In the genomic region with DNA sequence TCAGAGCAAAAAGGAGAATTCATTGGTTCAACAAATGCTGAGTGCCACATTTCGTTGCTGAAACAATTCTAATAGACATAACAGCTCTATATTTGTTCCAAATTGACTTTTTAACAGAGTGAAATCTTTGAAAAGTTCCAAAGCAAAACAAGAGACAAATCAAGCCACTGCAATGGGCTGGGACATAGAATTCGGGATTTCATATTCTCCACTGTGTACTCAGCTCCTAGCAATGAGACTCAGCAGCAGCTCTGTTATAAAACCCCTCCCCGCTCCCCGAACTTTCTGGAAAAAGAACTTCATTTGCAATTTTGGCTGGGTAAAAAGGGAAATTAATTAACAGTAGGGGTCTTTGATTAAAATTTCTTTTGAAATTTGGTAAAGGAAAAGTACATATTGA, we compare ENCODE assay signal across 23 cellular contexts. TPM values are rescaled to one million over a fixed set of nuclear protein-coding genes. Genes with fewer than 3 reads are reported as not detected.
DNase-seq lines count a peak whose midpoint lies in the region; ATAC-seq and TF ChIP-seq lines count a peak whose summit lies in the region.
"Had no signal": no experiment of that assay in that cellular context is flagged by ENCODE, and none has a peak within 500 bp of the region (broad histone marks: within the 10 kb centered on the region; RNA-seq: fewer than 3 reads in every experiment).

No MANE protein-coding gene starts in this region.

- H3K27ac ChIP-seq in GM23248 (no peak overlapping the region), stomach (peak overlapping the region in 4 of 5 donors; percentile 55 to 78 (median 76)), A673 (ENCODE audit: low read depth, low read length, poor library complexity, severe bottlenecking) (no peak overlapping the region)
- H3K27ac ChIP-seq: SJCRH30 had no signal

- no peak for TF ChIP-seq EP300 in stomach (IDR thresholded peaks at IDR 0.05)

- peaks cover 24% of the 10 kb centered on the region for H3F3A ChIP-seq in GM23248 (ENCODE audit: insufficient read depth)

- H3K27me3 Mint-ChIP-seq in brain = peaks cover 3% of the 10 kb centered on the region
- no peaks in the 10 kb centered on the region for H3K27me3 Mint-ChIP-seq in effector memory CD8-positive, alpha-beta T cell
- H3K27me3 Mint-ChIP-seq: stimulated activated memory B cell treated with anti-CD40 and anti-IgM and Interleukin-4, amounts not matched to agents 10 μg/mL and 1 μg/mL and 100 μg/mL, for 72 hours had no signal

- CTCF ChIA-PET in A673 (lab: Charles Lee) = no interaction called here

- no peaks in the 10 kb centered on the region for H4K20me1 ChIP-seq in GM23248 (ENCODE audit: insufficient read depth)

- no peak overlapping the region for H3K4me3 ChIP-seq in GM23248
- H3K4me3 ChIP-seq in stomach = no peak overlapping the region
- H3K4me3 ChIP-seq in A673 (ENCODE audit: low read depth, low read length, poor library complexity, severe bottlenecking) = no peak overlapping the region
- H3K4me3 ChIP-seq: mucosa of descending colon, SJCRH30 had no signal

- DNase-seq in GM23248 = no peak
- no peak for DNase-seq in left lobe of liver (ENCODE audit: low spot score)
- DNase-seq in stomach = no peak
- DNase-seq in activated T-cell treated with anti-CD3 and anti-CD28 coated beads for 4 hours = no peak
- DNase-seq in effector memory CD8-positive, alpha-beta T cell = no peak
- no peak for DNase-seq in A673 (ENCODE audit: low spot score)
- DNase-seq: activated CD4-positive, alpha-beta T cell treated with anti-CD3 and anti-CD28 coated beads, Interleukin-2, amount 50 U/mL, for 4 hours; activated gamma-delta T cell treated with Interleukin-2 at 50 U/mL for 16 hours; amniotic stem cell; endodermal cell; hippocampal formation; islet precursor cell; mucosa of descending colon; OCI-M1; retina; SJCRH30; stimulated activated CD4-positive, alpha-beta T cell treated with anti-CD3 and anti-CD28 coated beads, Interleukin-15, amount 100 ng/mL, for 24 hours; T-helper 2 cell had no signal

- H2AFZ ChIP-seq in GM23248 = no peak overlapping the region

- no peaks in the 10 kb centered on the region for H3K36me3 Mint-ChIP-seq in brain
- peaks cover 10% of the 10 kb centered on the region for H3K36me3 Mint-ChIP-seq in effector memory CD8-positive, alpha-beta T cell (ENCODE audit: insufficient read depth)

- H3K9me2 ChIP-seq in GM23248 (ENCODE audit: insufficient read depth) = no peaks in the 10 kb centered on the region

- no TSS peak for BruUV-seq in A673 (replicated peaks; lab: Mats Ljungman, UMichigan)

- H3K4me1 Mint-ChIP-seq in brain = peaks cover 32% of the 10 kb centered on the region
- H3K4me1 Mint-ChIP-seq in effector memory CD8-positive, alpha-beta T cell (ENCODE audit: low read depth in 2 of 2) = peaks cover 3 to 6% of the 10 kb centered on the region in 2 donors
- H3K4me1 Mint-ChIP-seq: endodermal cell had no signal

- TF ChIP-seq CTCF in brain (conservative IDR thresholded peaks at IDR 0.05) (no peak), stomach (IDR thresholded peaks at IDR 0.05) (no peak), A673 (conservative IDR thresholded peaks at IDR 0.05; ENCODE audit: low read depth, low read length) (no peak)

- peak overlapping the region in 1 of 5 experiments; percentile 56 for H3K4me3 Mint-ChIP-seq in brain
- no peak overlapping the region for H3K4me3 Mint-ChIP-seq in effector memory CD8-positive, alpha-beta T cell
- H3K4me3 Mint-ChIP-seq: endodermal cell; stimulated activated memory B cell treated with anti-CD40 and anti-IgM and Interleukin-4, amounts not matched to agents 10 μg/mL and 1 μg/mL and 100 μg/mL, for 72 hours had no signal

- no peak overlapping the region for H3K4me2 ChIP-seq in GM23248 (ENCODE audit: unreplicated experiment)

- peak overlapping the region; percentile 16 to 81 (median 73) for H3K27ac Mint-ChIP-seq in brain
- H3K27ac Mint-ChIP-seq in effector memory CD8-positive, alpha-beta T cell = no peak overlapping the region
- H3K27ac Mint-ChIP-seq: endodermal cell had no signal

- H3K36me3 ChIP-seq in GM23248 (ENCODE audit: low read depth) (no peaks in the 10 kb centered on the region), stomach (no peaks in the 10 kb centered on the region), A673 (ENCODE audit: insufficient read depth, low read length, poor library complexity, severe bottlenecking) (no peaks in the 10 kb centered on the region)
- H3K36me3 ChIP-seq: SJCRH30 had no signal

- no peak for TF ChIP-seq POLR2A in stomach (IDR thresholded peaks at IDR 0.05)

- POLR2A ChIA-PET in A673 (lab: Charles Lee; ENCODE audit: low non-redundant PET) = no interaction called here

- WGBS in GM23248 (ENCODE audit: low coverage in 1 of 2, low lambda C conversion rate in 2 of 2, missing lambda C conversion rate in 2 of 2), 2 experiments = 43 to 45% methylated on average over 4 of the region's 4 CpGs
- 59 to 79% (median 70%) methylated on average over 4 of the region's 4 CpGs for WGBS in stomach, 5 donors

- peak overlapping the region; percentile 14; the same call in 1 of the 2 replicates for H3K9ac ChIP-seq in GM23248

- no peaks in the 10 kb centered on the region for H3K27me3 ChIP-seq in GM23248 (replicated peaks; ENCODE audit: insufficient read depth)
- H3K27me3 ChIP-seq in stomach = no peaks in the 10 kb centered on the region
- no peaks in the 10 kb centered on the region for H3K27me3 ChIP-seq in A673 (replicated peaks; ENCODE audit: insufficient read depth, low read depth, low read length, poor library complexity)
- H3K27me3 ChIP-seq: SJCRH30 had no signal

- peak; percentile 53 for ATAC-seq in left lobe of liver
- ATAC-seq in GM21786 (IDR thresholded peaks at IDR 0.05; ENCODE audit: unreplicated experiment) = no peak
- ATAC-seq in effector memory CD8-positive, alpha-beta T cell (replicated peaks) = no peak
- ATAC-seq: mucosa of descending colon; stimulated activated memory B cell treated with anti-CD40 and anti-IgM and Interleukin-4, amounts not matched to agents 10 μg/mL and 1 μg/mL and 100 μg/mL, for 72 hours had no signal

- peaks cover 57% of the 10 kb centered on the region for H3K79me2 ChIP-seq in GM23248 (ENCODE audit: insufficient read depth)

- intact Hi-C loops in stomach (cut with DNase I; ENCODE audit: low total_unique reads) (no loop called here), A673 (cut with micrococcal nuclease; ENCODE audit: unreplicated experiment) (no loop called here)

- peaks cover 0 to 5% (median 0%) of the 10 kb centered on the region in 5 experiments for H3K9me3 Mint-ChIP-seq in brain
- H3K9me3 Mint-ChIP-seq in effector memory CD8-positive, alpha-beta T cell = peaks cover 0 to 3% of the 10 kb centered on the region in 2 donors
- H3K9me3 Mint-ChIP-seq: CD14-positive monocyte, endodermal cell had no signal

- peaks cover 40% of the 10 kb centered on the region for H3K4me1 ChIP-seq in GM23248 (ENCODE audit: insufficient read depth)
- H3K4me1 ChIP-seq in stomach = peaks cover 5 to 66% (median 35%) of the 10 kb centered on the region in 4 donors
- H3K4me1 ChIP-seq in A673 (ENCODE audit: insufficient read depth, low read length, poor library complexity, severe bottlenecking) = peaks cover 12% of the 10 kb centered on the region
- H3K4me1 ChIP-seq: SJCRH30 had no signal

- no peaks in the 10 kb centered on the region for H3K9me3 ChIP-seq in GM23248 (ENCODE audit: low read depth)
- H3K9me3 ChIP-seq in stomach = no peaks in the 10 kb centered on the region
- no peaks in the 10 kb centered on the region for H3K9me3 ChIP-seq in A673 (ENCODE audit: low read depth, low read length, poor library complexity, severe bottlenecking)
- H3K9me3 ChIP-seq: mucosa of descending colon, SJCRH30 had no signal

- in situ Hi-C loops in GM23248 (cut with MboI) = no loop called here

RNA-seq across cellular contexts. Expression of a gene that starts 11.3 kb away (rescaled TPM):
- total RNA-seq in GM23248 (2014; rRNA removed; shearing (Covaris generic)) = 10.2 and 13.1 TPM in 2 replicates
- polyA plus RNA-seq in GM23248 (2016; fragmentation: Nextera tagmentation; extraction: Ambion mirVana) (11.3 and 11.7 TPM in 2 replicates), brain (ENCODE audit: insufficient read depth, low read depth, low replicate concordance) (29.6 TPM), stomach (1 to 10 TPM; 1.8 to 7.9 (median 6.4) TPM)
- total RNA-seq in left lobe of liver (2.3 TPM), stomach (100 to 1,000 TPM in 1 of 5 donors, 10 to 100 TPM in 1, 1 to 10 TPM in 3; 1.2 to 123 (median 8.9) TPM), A673 (2021) (11.7 and 11.8 TPM in 2 replicates)

RNA-seq across cellular contexts. Expression of a gene that starts 36.4 kb away (rescaled TPM):
- total RNA-seq in GM23248 (2014; rRNA removed; shearing (Covaris generic)) = not detected in 2 replicates
- not detected in 2 replicates for polyA plus RNA-seq in GM23248 (2016; fragmentation: Nextera tagmentation; extraction: Ambion mirVana)
- not detected for polyA plus RNA-seq in brain (ENCODE audit: insufficient read depth, low read depth, low replicate concordance)
- not detected for total RNA-seq in left lobe of liver
- not detected for total RNA-seq in stomach
- polyA plus RNA-seq in stomach = not detected
- total RNA-seq in A673 (2021) = not detected in 2 replicates
- total RNA-seq: endodermal cell, M059J, mucosa of descending colon, SJCRH30 had no signal
- polyA plus RNA-seq: CD14-positive monocyte had no signal

Comparison
In these comparisons a context has a peak if more than half of its experiments do, and no peak if none do; other contexts are left out.
1. H3K27ac ChIP-seq: peak in stomach (4 of 5); none in GM23248 (single experiment) and A673 (single experiment).
2. H3K27ac Mint-ChIP-seq: peak in brain (5 of 5); none in effector memory CD8-positive, alpha-beta T cell (0 of 2).